14 cellular contexts compared by ENCODE assay signal in the genomic region with DNA sequence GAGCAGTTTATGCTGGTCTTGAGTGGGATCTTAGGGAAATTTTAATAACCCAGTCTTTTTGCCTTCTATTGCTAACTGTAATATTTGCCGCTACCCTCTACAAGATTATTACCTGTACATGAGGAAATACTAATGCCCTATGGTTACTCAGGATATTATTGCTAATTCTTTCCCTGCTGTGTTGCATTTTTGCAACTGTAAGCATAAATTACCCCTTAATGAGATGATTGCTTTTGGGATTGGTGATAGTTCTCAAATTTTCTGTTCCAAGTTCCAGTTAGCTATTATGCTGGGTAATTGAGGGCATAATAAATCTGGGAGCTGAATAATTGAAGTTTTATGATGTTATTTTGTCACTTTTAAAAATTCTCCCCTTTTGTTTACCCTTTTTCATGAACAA. TPM values are rescaled to one million over a fixed set of nuclear protein-coding genes. Genes with fewer than 3 reads are reported as not detected.
A peak's percentile ranks its signal among the peaks of the same experiment; 100 is the strongest.
DNase-seq lines count a peak whose midpoint lies in the region; ATAC-seq and TF ChIP-seq lines count a peak whose summit lies in the region.
"Had no signal": no experiment of that assay in that cellular context is flagged by ENCODE, and none has a peak within 500 bp of the region (broad histone marks: within the 10 kb centered on the region; RNA-seq: fewer than 3 reads in every experiment).

No MANE protein-coding gene starts in this region.

- H3K27me3 ChIP-seq in hepatocyte = no peaks in the 10 kb centered on the region
- H3K27me3 ChIP-seq: SJCRH30, transverse colon had no signal

- peak overlapping the region; percentile 78 for H3K27ac Mint-ChIP-seq in activated B cell treated with CpG ODN at 0.5 μM for 24 hours
- peak overlapping the region in 1 of 2 donors; percentile 95 for H3K27ac Mint-ChIP-seq in stimulated activated naive CD8-positive, alpha-beta T cell treated with anti-CD3 and anti-CD28 coated beads, Interleukin-15, amount 100 ng/mL, for 72 hours

- POLR2A ChIA-PET in activated B cell treated with CpG ODN at 0.5 μM for 24 hours (lab: Charles Lee) = interaction anchor here (0.5 to 1.2 kb wide), 7 partner anchors 12 to 574 kb away, joined by 3 to 10 read pairs (median 5); partner anchors contain the start of gene ATF7IP

- no peak for TF ChIP-seq CTCF in activated B cell treated with CpG ODN at 0.5 μM for 24 hours (IDR thresholded peaks at IDR 0.05)
- no peak for TF ChIP-seq CTCF in hepatocyte (IDR thresholded peaks at IDR 0.05; ENCODE audit: poor library complexity)
- no peak for TF ChIP-seq CTCF in omental fat pad (IDR thresholded peaks at IDR 0.05)

- DNase-seq in activated T-cell treated with anti-CD3 and anti-CD28 coated beads, Interleukin-2, amount 50 U/mL, for 4 hours = no peak
- DNase-seq in activated T-cell treated with anti-CD3 and anti-CD28 coated beads, Interleukin-2, amount 50 U/mL, for 1 hour = no peak
- no peak for DNase-seq in activated B cell treated with CpG ODN at 0.5 μM for 24 hours
- no peak for DNase-seq in hepatocyte (ENCODE audit: low spot score)
- DNase-seq in stimulated activated naive CD8-positive, alpha-beta T cell treated with anti-CD3 and anti-CD28 coated beads, Interleukin-15, amount 100 ng/mL, for 72 hours = no peak
- DNase-seq in omental fat pad (ENCODE audit: low spot score) = no peak
- DNase-seq: activated gamma-delta T cell, erythroblast, NCI-H2029 treated with DMSO at 0.1 percent for 48 hours, SJCRH30, transverse colon had no signal

- no peaks in the 10 kb centered on the region for H3K9me2 ChIP-seq in hepatocyte (replicated peaks; ENCODE audit: insufficient read depth)

- peak overlapping the region; percentile 84 for H3K27ac ChIP-seq in hepatocyte

- no peaks in the 10 kb centered on the region for H3K27me3 Mint-ChIP-seq in activated T-cell treated with anti-CD3 and anti-CD28 coated beads, Interleukin-2, amount 50 U/mL, for 4 hours (ENCODE audit: low read depth)
- H3K27me3 Mint-ChIP-seq in activated B cell treated with CpG ODN at 0.5 μM for 24 hours = no peaks in the 10 kb centered on the region
- H3K27me3 Mint-ChIP-seq in stimulated activated naive CD8-positive, alpha-beta T cell treated with anti-CD3 and anti-CD28 coated beads, Interleukin-15, amount 100 ng/mL, for 72 hours = no peaks in the 10 kb centered on the region

- H3K36me3 Mint-ChIP-seq in activated T-cell treated with anti-CD3 and anti-CD28 coated beads, Interleukin-2, amount 50 U/mL, for 4 hours (ENCODE audit: insufficient read depth) = peaks cover 24% of the 10 kb centered on the region
- peaks cover 64% of the 10 kb centered on the region for H3K36me3 Mint-ChIP-seq in activated B cell treated with CpG ODN at 0.5 μM for 24 hours (ENCODE audit: low read depth)

- H3K4me2 ChIP-seq in hepatocyte = peak overlapping the region; percentile 67

- peaks cover 13% of the 10 kb centered on the region for H3K4me1 ChIP-seq in hepatocyte (ENCODE audit: insufficient read depth)

- H2AFZ ChIP-seq in hepatocyte = no peak overlapping the region

- H4K20me1 ChIP-seq in hepatocyte (ENCODE audit: insufficient read depth, poor library complexity, severe bottlenecking) = no peaks in the 10 kb centered on the region

- peak overlapping the region; percentile 88 for H3K4me3 Mint-ChIP-seq in activated T-cell treated with anti-CD3 and anti-CD28 coated beads, Interleukin-2, amount 50 U/mL, for 4 hours
- peak overlapping the region; percentile 61 for H3K4me3 Mint-ChIP-seq in activated B cell treated with CpG ODN at 0.5 μM for 24 hours
- H3K4me3 Mint-ChIP-seq in stimulated activated naive CD8-positive, alpha-beta T cell treated with anti-CD3 and anti-CD28 coated beads, Interleukin-15, amount 100 ng/mL, for 72 hours = peak overlapping the region; percentile 79 to 93

- 60% methylated on average over 1 of the region's 1 CpG for WGBS in hepatocyte (ENCODE audit: low lambda C conversion rate, missing lambda C conversion rate)

- no peaks in the 10 kb centered on the region for H3K9me3 Mint-ChIP-seq in activated T-cell treated with anti-CD3 and anti-CD28 coated beads, Interleukin-2, amount 50 U/mL, for 4 hours
- H3K9me3 Mint-ChIP-seq in activated B cell treated with CpG ODN at 0.5 μM for 24 hours = peaks cover 1% of the 10 kb centered on the region
- no peaks in the 10 kb centered on the region for H3K9me3 Mint-ChIP-seq in stimulated activated naive CD8-positive, alpha-beta T cell treated with anti-CD3 and anti-CD28 coated beads, Interleukin-15, amount 100 ng/mL, for 72 hours

- no peaks in the 10 kb centered on the region for H3K36me3 ChIP-seq in hepatocyte (replicated peaks; ENCODE audit: insufficient read depth, low read depth)
- H3K36me3 ChIP-seq: transverse colon had no signal

- intact Hi-C loops in activated B cell treated with CpG ODN at 0.5 μM for 24 hours (cut with micrococcal nuclease) = no loop called here

- ATAC-seq in activated T-cell treated with anti-CD3 and anti-CD28 coated beads, Interleukin-2, amount 50 U/mL, for 4 hours = no peak
- ATAC-seq in activated B cell treated with CpG ODN at 0.5 μM for 24 hours (ENCODE audit: low read depth) = no peak
- ATAC-seq in stimulated activated naive CD8-positive, alpha-beta T cell treated with anti-CD3 and anti-CD28 coated beads, Interleukin-15, amount 100 ng/mL, for 72 hours = no peak
- ATAC-seq in GM21447 (IDR thresholded peaks at IDR 0.05; ENCODE audit: unreplicated experiment) = no peak
- ATAC-seq in GM18520 (IDR thresholded peaks at IDR 0.05; ENCODE audit: unreplicated experiment) = no peak
- no peak for ATAC-seq in omental fat pad (ENCODE audit: low FRiP score)
- ATAC-seq: left lobe of liver had no signal

- peaks cover 11% of the 10 kb centered on the region for H3K9me3 ChIP-seq in hepatocyte (ENCODE audit: low read depth)
- H3K9me3 ChIP-seq: transverse colon had no signal

- H3K4me3 ChIP-seq in hepatocyte = no peak overlapping the region
- H3K4me3 ChIP-seq: transverse colon had no signal

- H3K79me2 ChIP-seq in hepatocyte = peaks cover 93% of the 10 kb centered on the region

- H3K4me1 Mint-ChIP-seq in activated T-cell treated with anti-CD3 and anti-CD28 coated beads, Interleukin-2, amount 50 U/mL, for 4 hours (ENCODE audit: low read depth) = peaks cover 74% of the 10 kb centered on the region
- H3K4me1 Mint-ChIP-seq in activated B cell treated with CpG ODN at 0.5 μM for 24 hours = peaks cover 78% of the 10 kb centered on the region
- peaks cover 71% of the 10 kb centered on the region for H3K4me1 Mint-ChIP-seq in stimulated activated naive CD8-positive, alpha-beta T cell treated with anti-CD3 and anti-CD28 coated beads, Interleukin-15, amount 100 ng/mL, for 72 hours

- CTCF ChIA-PET in activated B cell treated with CpG ODN at 0.5 μM for 24 hours (lab: Charles Lee) = interaction anchor here (0.6 to 1.5 kb wide), 2 partner anchors 148 to 330 kb away, joined by 4 to 5 read pairs; no protein-coding TSS in a partner anchor

RNA-seq across cellular contexts. Expression of gene ATF7IP, which starts 22.0 kb away (rescaled TPM):
- total RNA-seq in activated T-cell treated with anti-CD3 and anti-CD28 coated beads, Interleukin-2, amount 50 U/mL, for 4 hours = 10 to 100 TPM; 33.5 to 54.6 (median 39.4) TPM
- total RNA-seq in activated B cell treated with CpG ODN at 0.5 μM for 24 hours (142 and 153 TPM in 2 replicates), hepatocyte (46.4 and 52.5 TPM in 2 replicates), omental fat pad (10 to 100 TPM; 23.9 to 70.0 (median 34.2) TPM)
- polyA plus RNA-seq in hepatocyte = 24.8 and 28.8 TPM in 2 replicates
